Comparison of ENCODE assay signal across 8 cellular contexts in genomic region chr15:73972984-73973682, GRCh38. TPM values are rescaled to one million over a fixed set of nuclear protein-coding genes. Genes with fewer than 3 reads are reported as not detected.
DNase-seq lines count a peak whose midpoint lies in the region; ATAC-seq and TF ChIP-seq lines count a peak whose summit lies in the region.

No MANE protein-coding gene starts in this region.

- H2AFZ ChIP-seq in OCI-LY7 (ENCODE audit: low read length): peak overlapping the region; percentile 42; the same call in 1 of the 2 replicates

- peak overlapping the region in 8 of 10 donors; percentile 0 to 65 (median 33) for H3K4me3 Mint-ChIP-seq in naive thymus-derived CD4-positive, alpha-beta T cell

- peak overlapping the region in 2 of 9 donors; percentile 26 to 42 for H3K27ac Mint-ChIP-seq in naive thymus-derived CD4-positive, alpha-beta T cell

- H3K27me3 Mint-ChIP-seq in naive thymus-derived CD4-positive, alpha-beta T cell: peaks cover 4 to 22% (median 5%) of the 10 kb centered on the region in 5 donors

- H3K4me3 ChIP-seq in OCI-LY7 (ENCODE audit: low read depth, low read length, poor library complexity, severe bottlenecking): no peak overlapping the region
- peak overlapping the region; percentile 7 for H3K4me3 ChIP-seq in naive thymus-derived CD4-positive, alpha-beta T cell (ENCODE audit: low read length)

- no peaks in the 10 kb centered on the region for H3K27me3 ChIP-seq in naive thymus-derived CD4-positive, alpha-beta T cell (ENCODE audit: control insufficient read depth in 2 of 2, insufficient read depth in 2 of 2, low read length in 2 of 2)

- peaks cover 11 to 44% (median 34%) of the 10 kb centered on the region in 7 donors for H3K4me1 Mint-ChIP-seq in naive thymus-derived CD4-positive, alpha-beta T cell

- no peaks in the 10 kb centered on the region for H3K9me2 ChIP-seq in OCI-LY7 (ENCODE audit: insufficient read depth, low read length)

- DNase-seq in DMS 273 treated with DMSO at 0.1 percent for 48 hours (lab: John Stamatoyannopoulos, UW) (peak; percentile 23), HuH-7.5 (ENCODE audit: low spot score) (peak; percentile 93), OCI-LY7 (ENCODE audit: low spot score) (peak; percentile 79), activated T-cell treated with anti-CD3 and anti-CD28 coated beads for 4 hours (peak; percentile 71)
- DNase-seq in naive thymus-derived CD4-positive, alpha-beta T cell: peak; percentile 60 to 81 (median 77)
- peak; percentile 48 to 68 for DNase-seq in stimulated activated CD8-positive, alpha-beta memory T cell treated with anti-CD3 and anti-CD28 coated beads, Interleukin-7, amount 100 ng/mL, for 48 hours (ENCODE audit: extremely low read depth in 1 of 2, low read depth in 1 of 2)

- H3K36me3 Mint-ChIP-seq in naive thymus-derived CD4-positive, alpha-beta T cell: peaks cover 0 to 6% (median 0%) of the 10 kb centered on the region in 5 donors

- H4K20me1 ChIP-seq in OCI-LY7 (ENCODE audit: insufficient read depth, low read length): no peaks in the 10 kb centered on the region

- H3K9me3 ChIP-seq in OCI-LY7 (ENCODE audit: low read length): no peaks in the 10 kb centered on the region
- no peaks in the 10 kb centered on the region for H3K9me3 ChIP-seq in naive thymus-derived CD4-positive, alpha-beta T cell (ENCODE audit: control insufficient read depth in 2 of 3, low read length in 3 of 3)

- peak; percentile 86 for TF ChIP-seq CTCF in OCI-LY7 (conservative IDR thresholded peaks at IDR 0.05; ENCODE audit: low read length)

- H3K4me1 ChIP-seq in OCI-LY7 (ENCODE audit: insufficient read depth, low read length, poor library complexity, severe bottlenecking): no peaks in the 10 kb centered on the region
- H3K4me1 ChIP-seq in naive thymus-derived CD4-positive, alpha-beta T cell (ENCODE audit: control insufficient read depth in 2 of 2, insufficient read depth in 2 of 2, low read length in 2 of 2): peaks cover 0 to 20% of the 10 kb centered on the region in 2 donors

- CTCF ChIA-PET in OCI-LY7 (lab: Charles Lee; ENCODE audit: unreplicated experiment): interaction anchor here (0.5 to 1.2 kb wide), 11 partner anchors 13 to 280 kb away, joined by 3 to 10 read pairs (median 3); no protein-coding TSS in a partner anchor
- CTCF ChIA-PET in naive thymus-derived CD4-positive, alpha-beta T cell (lab: Charles Lee): interaction anchor here (0.6 to 4.1 kb wide), 26 partner anchors 8 to 473 kb away, joined by 3 to 39 read pairs (median 5); partner anchors contain the start of gene PML

- intact Hi-C loops in OCI-LY7 (cut with micrococcal nuclease; ENCODE audit: unreplicated experiment): loop anchor here (1.0 to 5.0 kb wide), 2 partner anchors 64 to 349 kb away; no protein-coding TSS in a partner anchor
- intact Hi-C loops in naive thymus-derived CD4-positive, alpha-beta T cell (cut with micrococcal nuclease): loop anchor here (1.0 to 5.0 kb wide), 12 partner anchors 9 to 402 kb away; partner anchors contain the start of genes PML (in 1 of the 2) and STOML1 (in 1 of the 2)

- no TSS peak for BruUV-seq in OCI-LY7 (replicated peaks; lab: Mats Ljungman, UMichigan)

- H3K27ac ChIP-seq in OCI-LY7 (ENCODE audit: low read depth, low read length, poor library complexity, severe bottlenecking): no peak overlapping the region
- no peak overlapping the region for H3K27ac ChIP-seq in naive thymus-derived CD4-positive, alpha-beta T cell (ENCODE audit: low read depth, low read length)

- peak overlapping the region; percentile 35; the same call in 1 of the 2 replicates for H3K4me2 ChIP-seq in OCI-LY7 (ENCODE audit: low read length)

- POLR2A ChIA-PET in OCI-LY7 (lab: Charles Lee): interaction anchor here (0.9 kb wide), 1 partner anchor 35 kb away, joined by 5 read pairs; no protein-coding TSS in a partner anchor
- POLR2A ChIA-PET in naive thymus-derived CD4-positive, alpha-beta T cell (lab: Charles Lee): interaction anchor here (0.9 to 1.8 kb wide), 6 partner anchors 9 to 349 kb away, joined by 3 to 8 read pairs (median 3); partner anchors contain the start of gene PML

- ATAC-seq in esophagus mucosa (peak; percentile 86), GM21526 (IDR thresholded peaks at IDR 0.05; ENCODE audit: low FRiP score, unreplicated experiment) (no peak)
- ATAC-seq in naive thymus-derived CD4-positive, alpha-beta T cell: peak; percentile 92

- H3K79me2 ChIP-seq in OCI-LY7 (ENCODE audit: insufficient read depth, low read depth, low read length): no peaks in the 10 kb centered on the region

- H3K36me3 ChIP-seq in OCI-LY7 (ENCODE audit: insufficient read depth, low read length): no peaks in the 10 kb centered on the region
- no peaks in the 10 kb centered on the region for H3K36me3 ChIP-seq in naive thymus-derived CD4-positive, alpha-beta T cell (ENCODE audit: control insufficient read depth in 2 of 3, insufficient read depth in 3 of 3, low read length in 3 of 3)

- peaks cover 0 to 2% (median 0%) of the 10 kb centered on the region in 11 donors for H3K9me3 Mint-ChIP-seq in naive thymus-derived CD4-positive, alpha-beta T cell

RNA-seq across cellular contexts. Expression of gene STOML1, which starts 19.0 kb away (rescaled TPM):
- 5.7 and 8.0 TPM in 2 replicates for total RNA-seq in OCI-LY7 (2014; rRNA removed; shearing (Covaris generic))
- 8.9 and 10.0 TPM in 2 replicates for total RNA-seq in OCI-LY7 (2022)
- 10.4 TPM for total RNA-seq in esophagus mucosa
- 10 to 100 TPM in 3 of 5 experiments, 1 to 10 TPM in 2; 7.5 to 14.5 (median 12.3) TPM for total RNA-seq in naive thymus-derived CD4-positive, alpha-beta T cell
- 10 to 100 TPM; 18.7 to 21.3 TPM for polyA plus RNA-seq in naive thymus-derived CD4-positive, alpha-beta T cell

RNA-seq across cellular contexts. Expression of gene PML, which starts 21.4 kb away (rescaled TPM):
- total RNA-seq in OCI-LY7 (2014; rRNA removed; shearing (Covaris generic)): 9.6 and 16.9 TPM in 2 replicates
- total RNA-seq in OCI-LY7 (2022) (26.1 and 28.1 TPM in 2 replicates), esophagus mucosa (28.8 TPM)
- 100 to 1,000 TPM in 1 of 5 experiments, 10 to 100 TPM in 4; 42.1 to 113 (median 64.8) TPM for total RNA-seq in naive thymus-derived CD4-positive, alpha-beta T cell
- polyA plus RNA-seq in naive thymus-derived CD4-positive, alpha-beta T cell: 10 to 100 TPM; 18.1 to 34.3 TPM

RNA-seq across cellular contexts. Expression of gene LOXL1, which starts 46.9 kb away (rescaled TPM):
- total RNA-seq in OCI-LY7 (2014; rRNA removed; shearing (Covaris generic)): not detected in 2 replicates
- total RNA-seq in OCI-LY7 (2022): not detected in 2 replicates
- total RNA-seq in esophagus mucosa: 5.8 TPM
- 1 to 10 TPM in 3 of 5 experiments, under 1 TPM in 2; 0.49 to 2.2 (median 1.0) TPM for total RNA-seq in naive thymus-derived CD4-positive, alpha-beta T cell
- polyA plus RNA-seq in naive thymus-derived CD4-positive, alpha-beta T cell: 1 to 10 TPM; 1.3 to 2.3 TPM

Comparison
In these comparisons a context has a peak if more than half of its experiments do, and no peak if none do; other contexts are left out.
1. DNase-seq: peak in every context shown above with its lines; median percentile 93 in HuH-7.5; 79 in OCI-LY7; 77 in naive thymus-derived CD4-positive, alpha-beta T cell; 71 in activated T-cell treated with anti-CD3 and anti-CD28 coated beads for 4 hours; 58 in stimulated activated CD8-positive, alpha-beta memory T cell treated with anti-CD3 and anti-CD28 coated beads, Interleukin-7, amount 100 ng/mL, for 48 hours; 23 in DMS 273 treated with DMSO at 0.1 percent for 48 hours.